23 cellular contexts compared by ENCODE assay signal in genomic region chr9:79201641-79202040, GRCh38.
DNase-seq lines count a peak whose midpoint lies in the region; ATAC-seq, FAIRE-seq and TF ChIP-seq lines count a peak whose summit lies in the region.
"Had no signal": no experiment of that assay in that cellular context is flagged by ENCODE, and none has a peak within 500 bp of the region (broad histone marks: within the 10 kb centered on the region; RNA-seq: fewer than 3 reads in every experiment).

No MANE protein-coding gene starts in this region.

- H4K20me1 ChIP-seq in H1 (replicated peaks in 1 of 2; ENCODE audit: control insufficient read depth in 1 of 2, insufficient read depth in 2 of 2, low read length in 2 of 2): no peaks in the 10 kb centered on the region
- H4K20me1 ChIP-seq: BLaER1 treated with 17β-estradiol and CSF1 and Interleukin-3, amounts not matched to agents 10 nM and 100 nM had no signal

- no peak overlapping the region for H3K18ac ChIP-seq in H1 (ENCODE audit: extremely low read depth, low read length)
- no peak overlapping the region for H3K18ac ChIP-seq in mesendoderm (ENCODE audit: low read length)

- H3K23ac ChIP-seq in H1 (ENCODE audit: insufficient read length) (no peak overlapping the region), mesendoderm (ENCODE audit: low read length) (no peak overlapping the region)

- TF ChIP-seq CTCF in H1 (IDR thresholded peaks at IDR 0.05; ENCODE audit: control extremely low read depth in 1 of 3, insufficient read depth in 1 of 3, low read depth in 1 of 3, low read length in 3 of 3): no peak

- H2BK20ac ChIP-seq in H1 (ENCODE audit: low read length): no peak overlapping the region

- no peak overlapping the region for H2BK12ac ChIP-seq in H1 (ENCODE audit: low read depth, low read length)

- H4K5ac ChIP-seq in H1 (ENCODE audit: insufficient read length, low read depth, low read length) (no peak overlapping the region), mesendoderm (ENCODE audit: low read length) (no peak overlapping the region)

- H3K23me2 ChIP-seq in H1 (ENCODE audit: low read depth, low read length): no peaks in the 10 kb centered on the region

- H3K4me3 ChIP-seq in H1 (ENCODE audit: extremely low read depth in 1 of 4, insufficient read depth in 2 of 4, low read depth in 3 of 4, low read length in 4 of 4) (no peak overlapping the region), mesendoderm (ENCODE audit: low read length) (no peak overlapping the region), aorta (ENCODE audit: low read length in 2 of 2) (no peak overlapping the region)
- H3K4me3 ChIP-seq: BLaER1 treated with 17β-estradiol and CSF1 and Interleukin-3, amounts not matched to agents 10 nM and 100 nM; GM12878 had no signal

- peaks cover 0 to 2% (median 1%) of the 10 kb centered on the region in 4 experiments; a peak in 2 of 7 replicates for H3K4me1 ChIP-seq in H1 (replicated peaks in 1 of 4; ENCODE audit: control insufficient read depth in 3 of 4, insufficient read depth in 4 of 4, low read length in 3 of 4)
- peaks cover 4% of the 10 kb centered on the region for H3K4me1 ChIP-seq in mesendoderm (ENCODE audit: control insufficient read depth, low read depth, low read length)
- no peaks in the 10 kb centered on the region for H3K4me1 ChIP-seq in aorta (ENCODE audit: control insufficient read depth in 1 of 2, insufficient read depth in 2 of 2, low read length in 2 of 2)
- H3K4me1 ChIP-seq: BLaER1 treated with 17β-estradiol and CSF1 and Interleukin-3, amounts not matched to agents 10 nM and 100 nM had no signal

- H3K4ac ChIP-seq in H1 (replicated peaks; ENCODE audit: insufficient read length, low read depth, low read length) (no peak overlapping the region), mesendoderm (ENCODE audit: low read depth, low read length) (no peak overlapping the region)

- H2BK120ac ChIP-seq in H1 (replicated peaks; ENCODE audit: low read depth, low read length) (no peak overlapping the region), mesendoderm (ENCODE audit: low read depth, low read length) (no peak overlapping the region)

- H4K91ac ChIP-seq in H1 (replicated peaks; ENCODE audit: insufficient read length, low read length): no peak overlapping the region

- POLR2A ChIA-PET in H1 (lab: Charles Lee; ENCODE audit: partially characterized antibody): no interaction called here

- TF ChIP-seq POLR2A in H1 (IDR thresholded peaks at IDR 0.05; ENCODE audit: control extremely low read depth in 1 of 2, low read depth in 2 of 2, low read length in 2 of 2): no peak

- H4K8ac ChIP-seq in H1 (ENCODE audit: extremely low read depth, insufficient read depth, low read length) (no peak overlapping the region), mesendoderm (ENCODE audit: low read depth, low read length) (no peak overlapping the region)

- TF ChIP-seq RAD21 in H1 (IDR thresholded peaks at IDR 0.05 in 1 of 2, conservative IDR thresholded peaks at IDR 0.05 in 1 of 2; ENCODE audit: low read depth in 2 of 2, low read length in 2 of 2): no peak

- H2AK5ac ChIP-seq in H1 (ENCODE audit: low read depth, low read length): no peak overlapping the region
- no peak overlapping the region for H2AK5ac ChIP-seq in mesendoderm (ENCODE audit: low read length)

- H3K36me3 ChIP-seq in H1 (ENCODE audit: control insufficient read depth in 2 of 4, insufficient read depth in 4 of 4, low read length in 3 of 4) (no peaks in the 10 kb centered on the region; a peak in 1 of 8 replicates), mesendoderm (ENCODE audit: control insufficient read depth, insufficient read depth, low read length) (no peaks in the 10 kb centered on the region), aorta (ENCODE audit: control insufficient read depth in 1 of 2, insufficient read depth in 2 of 2, low read length in 1 of 2) (no peaks in the 10 kb centered on the region)
- H3K36me3 ChIP-seq: BLaER1 treated with 17β-estradiol and CSF1 and Interleukin-3, amounts not matched to agents 10 nM and 100 nM had no signal

- H3K9ac ChIP-seq in H1 (replicated peaks in 1 of 4; ENCODE audit: extremely low read depth in 1 of 4, low read depth in 3 of 4, low read length in 3 of 4) (no peak overlapping the region), mesendoderm (ENCODE audit: low read length) (no peak overlapping the region)
- H3K9ac ChIP-seq: BLaER1 treated with 17β-estradiol and CSF1 and Interleukin-3, amounts not matched to agents 10 nM and 100 nM; SK-N-SH had no signal

- intact Hi-C loops in aorta (cut with DNase I): no loop called here

- H3K79me1 ChIP-seq in H1 (ENCODE audit: low read depth, low read length) (no peaks in the 10 kb centered on the region), mesendoderm (ENCODE audit: low read length) (no peaks in the 10 kb centered on the region)

- peak; percentile 21 for DNase-seq in AG20443 (ENCODE audit: low spot score)
- peak; percentile 58 for DNase-seq in HCEC 1CT
- DNase-seq in H1 (ENCODE audit: low read depth in 1 of 2, low spot score in 2 of 2): no peak
- peak; percentile 86 for DNase-seq in mesendoderm
- no peak for DNase-seq in aorta
- no peak for DNase-seq in retina
- DNase-seq in activated CD4-positive, alpha-beta T cell treated with anti-CD3 and anti-CD28 coated beads, Interleukin-2, amount 50 U/mL, for 4 hours: no peak
- DNase-seq: CD8-positive, alpha-beta memory T cell; GOT3; HFFc6; NCI-H1417 treated with DMSO at 0.1 percent for 48 hours; NCI-H1930; NCI-H226; NCI-H524; NCI-H82; PC-3; RPMI8226; SHP77 treated with DMSO at 0.1 percent for 48 hours; SK-N-SH had no signal

- H3K79me2 ChIP-seq in H1 (ENCODE audit: control insufficient read depth in 1 of 2, insufficient read depth in 2 of 2, low read length in 2 of 2) (no peaks in the 10 kb centered on the region), mesendoderm (ENCODE audit: control insufficient read depth, insufficient read depth, low read length) (no peaks in the 10 kb centered on the region)

- no peak for TF ChIP-seq EP300 in H1 (IDR thresholded peaks at IDR 0.05; ENCODE audit: borderline replicate concordance in 1 of 2, low read depth in 2 of 2, low read length in 2 of 2)

- no peak overlapping the region for H2AFZ ChIP-seq in H1 (ENCODE audit: low read length)

- no peaks in the 10 kb centered on the region for H3K27me3 ChIP-seq in H1 (replicated peaks in 1 of 4; ENCODE audit: control insufficient read depth in 3 of 4, extremely low read depth in 1 of 4, insufficient read depth in 3 of 4, low read length in 3 of 4)
- no peaks in the 10 kb centered on the region for H3K27me3 ChIP-seq in mesendoderm (ENCODE audit: insufficient read depth, low read length, poor library complexity)
- H3K27me3 ChIP-seq in aorta (ENCODE audit: control insufficient read depth in 1 of 2, insufficient read depth in 2 of 2, low read length in 1 of 2): no peaks in the 10 kb centered on the region
- H3K27me3 ChIP-seq: BLaER1 treated with 17β-estradiol and CSF1 and Interleukin-3, amounts not matched to agents 10 nM and 100 nM had no signal

- CTCF ChIA-PET in H1 (lab: Charles Lee; ENCODE audit: partially characterized antibody): interaction anchor here (1.0 to 1.7 kb wide), 5 partner anchors 11 to 506 kb away, joined by 3 to 6 read pairs (median 4); no protein-coding TSS in a partner anchor

- H3K27ac ChIP-seq in H1 (ENCODE audit: low read depth, low read length) (no peak overlapping the region), mesendoderm (ENCODE audit: low read depth, low read length) (no peak overlapping the region), aorta (ENCODE audit: low read depth in 1 of 2, low read length in 2 of 2) (no peak overlapping the region)
- H3K27ac ChIP-seq: BLaER1 treated with 17β-estradiol and CSF1 and Interleukin-3, amounts not matched to agents 10 nM and 100 nM had no signal

- no peak for ATAC-seq in aorta (ENCODE audit: low FRiP score)
- ATAC-seq: GM12878, PC-3 had no signal

- H3K56ac ChIP-seq in H1 (replicated peaks; ENCODE audit: insufficient read length, low read depth, low read length): no peak overlapping the region
- no peak overlapping the region for H3K56ac ChIP-seq in mesendoderm (ENCODE audit: low read length)

- H3K14ac ChIP-seq in H1 (ENCODE audit: insufficient read length): no peak overlapping the region

- H2BK15ac ChIP-seq in H1 (ENCODE audit: low read length) (no peak overlapping the region), mesendoderm (replicated peaks; ENCODE audit: low read depth) (no peak overlapping the region)

- WGBS in H1 (ENCODE audit: extremely low coverage in 1 of 2, insufficient coverage in 1 of 2, insufficient read length in 1 of 2, insufficient replicate concordance in 2 of 2, low coverage in 1 of 2, low lambda C conversion rate in 2 of 2, missing lambda C conversion rate in 1 of 2), 2 experiments: 49% methylated on average over 2 of the region's 2 CpGs; no CpG with 5 or more reads in 1 of the 2 experiments
- WGBS in mesendoderm (ENCODE audit: extremely low coverage, insufficient coverage, low lambda C conversion rate): no CpG with 5 or more reads among the region's 2 CpGs
- 37 to 47% methylated on average over 2 of the region's 2 CpGs for WGBS in aorta, 2 donors

- no peak for FAIRE-seq in H1 (lab: Jason Lieb, UNC)
- FAIRE-seq: A204.1, GM12878, GM19239 had no signal

- H2BK5ac ChIP-seq in H1 (ENCODE audit: low read depth, low read length): no peak overlapping the region
- no peak overlapping the region for H2BK5ac ChIP-seq in mesendoderm (ENCODE audit: low read length)

- H3K9me3 ChIP-seq in H1 (ENCODE audit: insufficient read depth in 2 of 2, low read depth in 1 of 2, low read length in 1 of 2) (no peaks in the 10 kb centered on the region), aorta (ENCODE audit: control insufficient read depth, low read length) (no peaks in the 10 kb centered on the region)
- H3K9me3 ChIP-seq: BLaER1 treated with 17β-estradiol and CSF1 and Interleukin-3, amounts not matched to agents 10 nM and 100 nM; SK-N-SH had no signal

- peak overlapping the region in 1 of 2 experiments; percentile 16; a peak in 1 of 4 replicates for H3K4me2 ChIP-seq in H1 (ENCODE audit: insufficient read depth in 1 of 2, low read depth in 2 of 2, low read length in 2 of 2)
- H3K4me2 ChIP-seq in mesendoderm (ENCODE audit: low read length): no peak overlapping the region
- H3K4me2 ChIP-seq: BLaER1 treated with 17β-estradiol and CSF1 and Interleukin-3, amounts not matched to agents 10 nM and 100 nM; SK-N-SH had no signal

TF ChIP-seq in H1, 55 proteins besides CTCF, POLR2A, EP300 and RAD21:
- TF ChIP-seq CEBPB (IDR thresholded peaks at IDR 0.05; ENCODE audit: low read depth, low read length) (peak; percentile 75; the same call in 1 of the 2 replicates), BCL11A (IDR thresholded peaks at IDR 0.05; ENCODE audit: low read depth in 2 of 2, low read length in 2 of 2) (no peak)

Comparison
In these comparisons a context has a peak if more than half of its experiments do, and no peak if none do; other contexts are left out.
1. DNase-seq: peak in AG20443 (single experiment), HCEC 1CT (single experiment) and mesendoderm (single experiment); none in H1 (0 of 2), aorta (0 of 2), retina (single experiment) and activated CD4-positive, alpha-beta T cell treated with anti-CD3 and anti-CD28 coated beads, Interleukin-2, amount 50 U/mL, for 4 hours (0 of 2).